Comparison of ENCODE assay signal across 1 cellular context in the genomic region with DNA sequence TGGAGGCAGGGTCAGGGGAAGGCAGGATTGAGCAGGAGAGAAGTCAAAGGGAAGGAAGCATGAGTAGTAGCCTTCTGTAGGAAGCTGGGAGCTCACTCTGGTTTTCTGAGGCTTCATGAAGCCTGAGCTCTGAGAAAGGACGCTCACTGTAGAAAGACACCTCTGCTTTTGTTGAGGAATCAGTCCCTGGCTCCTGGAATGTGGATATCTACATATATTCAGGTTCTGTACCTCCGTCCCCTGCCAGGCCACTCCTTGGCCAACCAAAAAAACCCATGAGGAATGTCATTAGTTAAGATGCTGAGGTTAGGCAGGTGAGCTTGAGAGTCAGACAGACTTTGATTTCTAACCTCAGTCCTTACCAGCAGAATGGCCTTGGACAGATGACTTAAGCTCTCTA.
TF ChIP-seq lines count a peak whose summit lies in the region.

No MANE protein-coding gene starts in this region.

TF ChIP-seq in GM23338, 12 proteins besides CTCF, POLR2A, EP300 and RAD21 (continued from another document):
- TF ChIP-seq, protein P1, sequence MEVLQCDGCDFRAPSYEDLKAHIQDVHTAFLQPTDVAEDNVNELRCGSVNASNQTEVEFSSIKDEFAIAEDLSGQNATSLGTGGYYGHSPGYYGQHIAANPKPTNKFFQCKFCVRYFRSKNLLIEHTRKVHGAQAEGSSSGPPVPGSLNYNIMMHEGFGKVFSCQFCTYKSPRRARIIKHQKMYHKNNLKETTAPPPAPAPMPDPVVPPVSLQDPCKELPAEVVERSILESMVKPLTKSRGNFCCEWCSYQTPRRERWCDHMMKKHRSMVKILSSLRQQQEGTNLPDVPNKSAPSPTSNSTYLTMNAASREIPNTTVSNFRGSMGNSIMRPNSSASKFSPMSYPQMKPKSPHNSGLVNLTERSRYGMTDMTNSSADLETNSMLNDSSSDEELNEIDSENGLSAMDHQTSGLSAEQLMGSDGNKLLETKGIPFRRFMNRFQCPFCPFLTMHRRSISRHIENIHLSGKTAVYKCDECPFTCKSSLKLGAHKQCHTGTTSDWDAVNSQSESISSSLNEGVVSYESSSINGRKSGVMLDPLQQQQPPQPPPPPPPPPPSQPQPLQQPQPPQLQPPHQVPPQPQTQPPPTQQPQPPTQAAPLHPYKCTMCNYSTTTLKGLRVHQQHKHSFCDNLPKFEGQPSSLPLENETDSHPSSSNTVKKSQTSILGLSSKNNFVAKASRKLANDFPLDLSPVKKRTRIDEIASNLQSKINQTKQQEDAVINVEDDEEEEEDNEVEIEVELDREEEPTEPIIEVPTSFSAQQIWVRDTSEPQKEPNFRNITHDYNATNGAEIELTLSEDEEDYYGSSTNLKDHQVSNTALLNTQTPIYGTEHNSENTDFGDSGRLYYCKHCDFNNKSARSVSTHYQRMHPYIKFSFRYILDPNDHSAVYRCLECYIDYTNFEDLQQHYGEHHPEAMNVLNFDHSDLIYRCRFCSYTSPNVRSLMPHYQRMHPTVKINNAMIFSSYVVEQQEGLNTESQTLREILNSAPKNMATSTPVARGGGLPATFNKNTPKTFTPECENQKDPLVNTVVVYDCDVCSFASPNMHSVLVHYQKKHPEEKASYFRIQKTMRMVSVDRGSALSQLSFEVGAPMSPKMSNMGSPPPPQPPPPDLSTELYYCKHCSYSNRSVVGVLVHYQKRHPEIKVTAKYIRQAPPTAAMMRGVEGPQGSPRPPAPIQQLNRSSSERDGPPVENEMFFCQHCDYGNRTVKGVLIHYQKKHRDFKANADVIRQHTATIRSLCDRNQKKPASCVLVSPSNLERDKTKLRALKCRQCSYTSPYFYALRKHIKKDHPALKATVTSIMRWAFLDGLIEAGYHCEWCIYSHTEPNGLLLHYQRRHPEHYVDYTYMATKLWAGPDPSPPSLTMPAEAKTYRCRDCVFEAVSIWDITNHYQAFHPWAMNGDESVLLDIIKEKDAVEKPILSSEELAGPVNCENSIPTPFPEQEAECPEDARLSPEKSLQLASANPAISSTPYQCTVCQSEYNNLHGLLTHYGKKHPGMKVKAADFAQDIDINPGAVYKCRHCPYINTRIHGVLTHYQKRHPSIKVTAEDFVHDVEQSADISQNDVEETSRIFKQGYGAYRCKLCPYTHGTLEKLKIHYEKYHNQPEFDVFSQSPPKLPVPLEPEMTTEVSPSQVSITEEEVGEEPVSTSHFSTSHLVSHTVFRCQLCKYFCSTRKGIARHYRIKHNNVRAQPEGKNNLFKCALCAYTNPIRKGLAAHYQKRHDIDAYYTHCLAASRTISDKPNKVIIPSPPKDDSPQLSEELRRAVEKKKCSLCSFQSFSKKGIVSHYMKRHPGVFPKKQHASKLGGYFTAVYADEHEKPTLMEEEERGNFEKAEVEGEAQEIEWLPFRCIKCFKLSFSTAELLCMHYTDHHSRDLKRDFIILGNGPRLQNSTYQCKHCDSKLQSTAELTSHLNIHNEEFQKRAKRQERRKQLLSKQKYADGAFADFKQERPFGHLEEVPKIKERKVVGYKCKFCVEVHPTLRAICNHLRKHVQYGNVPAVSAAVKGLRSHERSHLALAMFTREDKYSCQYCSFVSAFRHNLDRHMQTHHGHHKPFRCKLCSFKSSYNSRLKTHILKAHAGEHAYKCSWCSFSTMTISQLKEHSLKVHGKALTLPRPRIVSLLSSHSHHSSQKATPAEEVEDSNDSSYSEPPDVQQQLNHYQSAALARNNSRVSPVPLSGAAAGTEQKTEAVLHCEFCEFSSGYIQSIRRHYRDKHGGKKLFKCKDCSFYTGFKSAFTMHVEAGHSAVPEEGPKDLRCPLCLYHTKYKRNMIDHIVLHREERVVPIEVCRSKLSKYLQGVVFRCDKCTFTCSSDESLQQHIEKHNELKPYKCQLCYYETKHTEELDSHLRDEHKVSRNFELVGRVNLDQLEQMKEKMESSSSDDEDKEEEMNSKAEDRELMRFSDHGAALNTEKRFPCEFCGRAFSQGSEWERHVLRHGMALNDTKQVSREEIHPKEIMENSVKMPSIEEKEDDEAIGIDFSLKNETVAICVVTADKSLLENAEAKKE (CRISPR knock-in tag; IDR thresholded peaks at IDR 0.05) = peak; percentile 76
- TF ChIP-seq POLR2AphosphoS5 (IDR thresholded peaks at IDR 0.05; ENCODE audit: low read depth) = no peak
